Comparison of ENCODE assay signal across 8 cellular contexts in the genomic region with DNA sequence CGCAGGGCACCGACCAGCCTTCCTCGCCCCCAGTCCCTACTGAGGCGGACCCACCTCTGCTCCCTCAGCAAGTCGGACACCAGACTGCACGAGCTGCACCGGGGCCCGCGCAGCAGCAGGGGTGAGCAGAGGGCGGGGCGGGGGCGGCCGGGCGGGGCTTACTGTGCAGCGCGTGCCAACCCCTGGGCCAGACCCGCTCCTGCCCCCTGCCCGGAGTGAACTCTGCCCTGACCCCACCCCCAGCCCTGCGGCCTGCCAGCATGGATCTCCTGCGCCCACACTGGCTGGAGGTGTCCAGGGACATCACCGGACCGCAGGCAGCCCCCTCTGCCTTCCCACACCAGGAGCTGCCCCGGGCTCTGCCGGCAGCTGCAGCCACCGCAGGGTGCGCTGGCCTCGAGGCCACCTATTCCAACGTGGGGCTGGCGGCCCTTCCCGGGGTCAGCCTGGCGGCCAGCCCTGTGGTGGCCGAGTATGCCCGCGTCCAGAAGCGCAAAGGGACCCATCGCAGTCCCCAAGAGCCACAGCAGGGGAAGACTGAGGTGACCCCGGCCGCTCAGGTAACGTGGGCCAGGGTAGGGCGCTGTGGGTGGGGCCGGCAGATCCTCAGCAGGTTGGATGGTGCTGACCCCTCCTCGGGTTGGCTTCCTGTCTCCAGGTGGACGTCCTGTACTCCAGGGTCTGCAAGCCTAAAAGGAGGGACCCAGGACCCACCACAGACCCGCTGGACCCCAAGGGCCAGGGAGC. TPM values are rescaled to one million over a fixed set of nuclear protein-coding genes. Genes with fewer than 3 reads are reported as not detected.
DNase-seq lines count a peak whose midpoint lies in the region; ATAC-seq and TF ChIP-seq lines count a peak whose summit lies in the region.

No MANE protein-coding gene starts in this region.

- H3K27me3 Mint-ChIP-seq in MCF 10A (ENCODE audit: insufficient read depth, unreplicated experiment), result no peaks in the 10 kb centered on the region

- H3K4me1 ChIP-seq in breast epithelium (peaks cover 26 to 31% of the 10 kb centered on the region in 2 donors), transverse colon (peaks cover 39 to 56% (median 48%) of the 10 kb centered on the region in 4 donors), testis (peaks cover 31% of the 10 kb centered on the region)

- H3K27me3 ChIP-seq in breast epithelium, result no peaks in the 10 kb centered on the region
- no peaks in the 10 kb centered on the region for H3K27me3 ChIP-seq in transverse colon
- no peaks in the 10 kb centered on the region for H3K27me3 ChIP-seq in testis

- BruUV-seq in MCF 10A (replicated peaks; lab: Mats Ljungman, UMichigan), result no TSS peak

- H3K9me3 ChIP-seq in breast epithelium (no peaks in the 10 kb centered on the region), transverse colon (no peaks in the 10 kb centered on the region), testis (no peaks in the 10 kb centered on the region)

- DNase-seq in breast epithelium (ENCODE audit: low spot score in 2 of 2) (no peak), MCF 10A (ENCODE audit: unreplicated experiment) (no peak), islet precursor cell (peak; percentile 62), transverse colon (peak; percentile 52), cerebellar nuclear complex (lab: John Stamatoyannopoulos, UW) (no peak), testis (no peak)
- DNase-seq in activated T-cell treated with anti-CD3 and anti-CD28 coated beads, Interleukin-2, amount 50 U/mL, for 1 hour, result peak; percentile 57

- H3K4me1 Mint-ChIP-seq in MCF 10A (ENCODE audit: insufficient read depth, unreplicated experiment), result no peaks in the 10 kb centered on the region

- no peak for TF ChIP-seq CTCF in breast epithelium (IDR thresholded peaks at IDR 0.05)
- no peak for TF ChIP-seq CTCF in MCF 10A (IDR thresholded peaks at IDR 0.05; ENCODE audit: unreplicated experiment)
- TF ChIP-seq CTCF in transverse colon (IDR thresholded peaks at IDR 0.05), result no peak
- TF ChIP-seq CTCF in testis (IDR thresholded peaks at IDR 0.05), result no peak

- H3K27ac ChIP-seq in breast epithelium (peak overlapping the region; percentile 79 to 93), transverse colon (peak overlapping the region; percentile 77 to 93 (median 87)), testis (peak overlapping the region in 1 of 2 donors; percentile 85)

- H3K4me3 ChIP-seq in breast epithelium, result peak overlapping the region; percentile 9 to 89 (median 57)
- peak overlapping the region; percentile 9 to 52 (median 26) for H3K4me3 ChIP-seq in transverse colon
- no peak overlapping the region for H3K4me3 ChIP-seq in testis

- H3K27ac Mint-ChIP-seq in MCF 10A (ENCODE audit: low read depth, unreplicated experiment), result no peak overlapping the region

- WGBS in transverse colon (ENCODE audit: low coverage in 1 of 2), 2 donors, result 15% methylated on average over 29 of the region's 44 CpGs; no CpG with 5 or more reads in 1 of the 2 donors
- WGBS in testis, 2 donors, result 33 to 58% methylated on average over 1 to 39 of the region's 44 CpGs

- in situ Hi-C loops in transverse colon (cut with MboI; ENCODE audit: low pct_ligation_motif_present in 1 of 4, low pct_unique_long_range_greater_than_20kb in 1 of 4, low sequenced_read_pairs in 3 of 4), result no loop called here

- no peak for TF ChIP-seq EP300 in transverse colon (IDR thresholded peaks at IDR 0.05; ENCODE audit: low read depth)

- no peaks in the 10 kb centered on the region for H3K9me3 Mint-ChIP-seq in MCF 10A (ENCODE audit: unreplicated experiment)

- intact Hi-C loops in breast epithelium (cut with DNase I; ENCODE audit: low total_unique reads) (no loop called here), MCF 10A (cut with micrococcal nuclease) (no loop called here), transverse colon (cut with DNase I; ENCODE audit: low total_unique reads) (no loop called here), testis (cut with DNase I; ENCODE audit: low total_unique reads) (no loop called here)

- H3K36me3 Mint-ChIP-seq in MCF 10A (ENCODE audit: insufficient read depth, unreplicated experiment), result peaks cover 25% of the 10 kb centered on the region

- ATAC-seq in HG03196 (IDR thresholded peaks at IDR 0.05; ENCODE audit: unreplicated experiment), result no peak

- POLR2A ChIA-PET in MCF 10A (lab: Yijun Ruan, JAX), result interaction anchor here (1.4 to 3.6 kb wide), 2 partner anchors 27 to 31 kb away, joined by 4 to 79 read pairs; a partner anchor contains a TSS

- H3K4me3 Mint-ChIP-seq in MCF 10A (ENCODE audit: unreplicated experiment), result no peak overlapping the region

- CTCF ChIA-PET in MCF 10A (lab: Yijun Ruan, JAX), result no interaction called here

- no peaks in the 10 kb centered on the region for H3K36me3 ChIP-seq in breast epithelium
- H3K36me3 ChIP-seq in transverse colon, result no peaks in the 10 kb centered on the region
- H3K36me3 ChIP-seq in testis (ENCODE audit: low read depth, missing control alignments), result no peaks in the 10 kb centered on the region

- TF ChIP-seq POLR2A in breast epithelium (IDR thresholded peaks at IDR 0.05) (no peak), transverse colon (IDR thresholded peaks at IDR 0.05) (no peak), testis (IDR thresholded peaks at IDR 0.05) (no peak)

RNA-seq across cellular contexts. Expression of a gene that starts 1.5 kb away (rescaled TPM):
- total RNA-seq in breast epithelium (10 to 100 TPM; 22.9 to 58.9 (median 36.9) TPM), MCF 10A (2022) (85.0 and 105 TPM in 2 replicates), transverse colon (10 to 100 TPM; 26.3 to 50.2 (median 47.7) TPM), testis (100 to 1,000 TPM; 123 to 141 TPM)
- polyA plus RNA-seq in testis (ENCODE audit: insufficient read depth, low read depth, low replicate concordance), result 64.4 TPM

RNA-seq across cellular contexts. Expression of a gene that starts 1.6 kb away (rescaled TPM):
- 10 to 100 TPM in 2 of 3 donors, 1 to 10 TPM in 1; 7.0 to 16.7 (median 12.0) TPM for total RNA-seq in breast epithelium
- 10.1 and 16.0 TPM in 2 replicates for total RNA-seq in MCF 10A (2022)
- 10 to 100 TPM; 24.4 to 91.1 (median 44.0) TPM for total RNA-seq in transverse colon
- 10 to 100 TPM; 41.4 to 47.4 TPM for total RNA-seq in testis
- polyA plus RNA-seq in testis (ENCODE audit: insufficient read depth, low read depth, low replicate concordance), result 5.6 TPM

RNA-seq across cellular contexts. Expression of a gene that starts 30.3 kb away (rescaled TPM):
- total RNA-seq in breast epithelium, result 10 to 100 TPM; 17.6 to 26.9 (median 24.9) TPM
- 19.5 and 22.2 TPM in 2 replicates for total RNA-seq in MCF 10A (2022)
- total RNA-seq in transverse colon, result 100 to 1,000 TPM in 2 of 4 donors, 10 to 100 TPM in 2; 29.1 to 346 (median 76.5) TPM
- 10 to 100 TPM; 53.1 to 57.3 TPM for total RNA-seq in testis
- 43.1 TPM for polyA plus RNA-seq in testis (ENCODE audit: insufficient read depth, low read depth, low replicate concordance)

RNA-seq across cellular contexts. Expression of a gene that starts 30.3 kb away (rescaled TPM):
- 10 to 100 TPM; 30.7 to 41.0 (median 32.3) TPM for total RNA-seq in breast epithelium
- total RNA-seq in MCF 10A (2022), result 60.1 and 65.4 TPM in 2 replicates
- total RNA-seq in transverse colon, result 10 to 100 TPM; 46.2 to 75.4 (median 56.2) TPM
- 10 to 100 TPM; 55.4 to 55.6 TPM for total RNA-seq in testis
- polyA plus RNA-seq in testis (ENCODE audit: insufficient read depth, low read depth, low replicate concordance), result 37.8 TPM

RNA-seq across cellular contexts. Expression of a gene that starts 41.7 kb away (rescaled TPM):
- 10 to 100 TPM in 1 of 3 donors, 1 to 10 TPM in 2; 2.8 to 40.0 (median 7.4) TPM for total RNA-seq in breast epithelium
- 12.3 and 24.4 TPM in 2 replicates for total RNA-seq in MCF 10A (2022)
- total RNA-seq in transverse colon, result 10 to 100 TPM in 3 of 4 donors, 1 to 10 TPM in 1; 4.2 to 34.4 (median 13.6) TPM
- 10 to 100 TPM; 26.2 to 30.5 TPM for total RNA-seq in testis
- 3.0 TPM for polyA plus RNA-seq in testis (ENCODE audit: insufficient read depth, low read depth, low replicate concordance)

Comparison
In these comparisons a context has a peak if more than half of its experiments do, and no peak if none do; other contexts are left out.
1. DNase-seq: peak in activated T-cell treated with anti-CD3 and anti-CD28 coated beads, Interleukin-2, amount 50 U/mL, for 1 hour (single experiment), islet precursor cell (single experiment) and transverse colon (single experiment); none in breast epithelium (0 of 2), MCF 10A (single experiment), cerebellar nuclear complex (0 of 2) and testis (single experiment).
2. H3K4me3 ChIP-seq: peak in breast epithelium (3 of 3) and transverse colon (4 of 4); none in testis (0 of 2).